ENCODE assay signal across 7 cellular contexts in genomic region chr2:96533292-96534073, GRCh38. TPM values are rescaled to one million over a fixed set of nuclear protein-coding genes. Genes with fewer than 3 reads are reported as not detected.
DNase-seq lines count a peak whose midpoint lies in the region; ATAC-seq lines count a peak whose summit lies in the region.

No MANE protein-coding gene starts in this region.

- no peaks in the 10 kb centered on the region for H3K27me3 Mint-ChIP-seq in activated T-helper 17 cell treated with anti-CD3 and anti-CD28 coated beads, Interleukin-2, amount 50 U/mL, for 72 hours

- no peak overlapping the region for H3K4me3 ChIP-seq in right cardiac atrium (ENCODE audit: low read length)
- H3K4me3 ChIP-seq in subcutaneous abdominal adipose tissue (ENCODE audit: low read depth in 1 of 5, low read length in 5 of 5), result peak overlapping the region in 2 of 5 donors; percentile 25 to 28

- H3K36me3 ChIP-seq in subcutaneous abdominal adipose tissue (ENCODE audit: control insufficient read depth in 5 of 5, insufficient read depth in 5 of 5, low read length in 5 of 5), result no peaks in the 10 kb centered on the region

- WGBS in right cardiac atrium, result 11% methylated on average over 8 of the region's 8 CpGs

- no peak overlapping the region for H3K27ac Mint-ChIP-seq in activated T-helper 17 cell treated with anti-CD3 and anti-CD28 coated beads, Interleukin-2, amount 50 U/mL, for 72 hours

- peaks cover 16% of the 10 kb centered on the region for H3K36me3 Mint-ChIP-seq in activated T-helper 17 cell treated with anti-CD3 and anti-CD28 coated beads, Interleukin-2, amount 50 U/mL, for 72 hours (ENCODE audit: low read depth)

- DNase-seq in HuH-7 (ENCODE audit: low spot score) (peak; percentile 48), right cardiac atrium (peak; percentile 91 to 94 (median 91)), NCI-H524 treated with DMSO at 0.1 percent for 48 hours (lab: John Stamatoyannopoulos, UW) (no peak), NCI-H82 treated with DMSO at 0.1 percent for 48 hours (lab: John Stamatoyannopoulos, UW; ENCODE audit: unreplicated experiment) (no peak)
- no peak for DNase-seq in effector CD8-positive, alpha-beta T cell (lab: John Stamatoyannopoulos, UW)

- H3K27me3 ChIP-seq in right cardiac atrium (ENCODE audit: control insufficient read depth, insufficient read depth) (no peaks in the 10 kb centered on the region), subcutaneous abdominal adipose tissue (ENCODE audit: control insufficient read depth in 5 of 5, insufficient read depth in 4 of 5, low read length in 5 of 5) (peaks cover 0 to 6% (median 0%) of the 10 kb centered on the region in 5 donors)

- H3K27ac ChIP-seq in right cardiac atrium (ENCODE audit: low read length), result peak overlapping the region; percentile 96
- peak overlapping the region; percentile 82 for H3K27ac ChIP-seq in subcutaneous abdominal adipose tissue (ENCODE audit: low read depth, low read length)

- H3K4me1 ChIP-seq in right cardiac atrium (ENCODE audit: control insufficient read depth, insufficient read depth, low read length) (peaks cover 25% of the 10 kb centered on the region), subcutaneous abdominal adipose tissue (ENCODE audit: control insufficient read depth in 5 of 5, insufficient read depth in 5 of 5, low read length in 5 of 5) (peaks cover 27 to 76% (median 68%) of the 10 kb centered on the region in 5 donors)

- H3K4me3 Mint-ChIP-seq in activated T-helper 17 cell treated with anti-CD3 and anti-CD28 coated beads, Interleukin-2, amount 50 U/mL, for 72 hours, result peak overlapping the region; percentile 85

- no peak for ATAC-seq in activated T-helper 17 cell treated with anti-CD3 and anti-CD28 coated beads, Interleukin-2, amount 50 U/mL, for 72 hours (replicated peaks)
- ATAC-seq in right cardiac atrium, result peak; percentile 37 to 44

- H3K9me3 Mint-ChIP-seq in activated T-helper 17 cell treated with anti-CD3 and anti-CD28 coated beads, Interleukin-2, amount 50 U/mL, for 72 hours, result no peaks in the 10 kb centered on the region

- H3K9ac ChIP-seq in subcutaneous abdominal adipose tissue (ENCODE audit: low read length in 5 of 5), result peak overlapping the region in 4 of 5 donors; percentile 25 to 66 (median 40)

- H3K4me1 Mint-ChIP-seq in activated T-helper 17 cell treated with anti-CD3 and anti-CD28 coated beads, Interleukin-2, amount 50 U/mL, for 72 hours, result peaks cover 50% of the 10 kb centered on the region

- intact Hi-C loops in right cardiac atrium (cut with DNase I), result no loop called here

- H3K9me3 ChIP-seq in right cardiac atrium (ENCODE audit: control insufficient read depth, low read length) (no peaks in the 10 kb centered on the region), subcutaneous abdominal adipose tissue (ENCODE audit: control insufficient read depth in 5 of 5, low read length in 5 of 5) (no peaks in the 10 kb centered on the region)

RNA-seq across cellular contexts. Expression of gene ARID5A, which starts 3.1 kb away (rescaled TPM):
- 100 to 1,000 TPM; 181 to 252 TPM for total RNA-seq in activated T-helper 17 cell treated with anti-CD3 and anti-CD28 coated beads, Interleukin-2, amount 50 U/mL, for 72 hours
- total RNA-seq in right cardiac atrium, result 10 to 100 TPM; 13.0 to 28.0 (median 19.3) TPM
- 31.8 TPM for polyA plus RNA-seq in right cardiac atrium

RNA-seq across cellular contexts. Expression of gene NEURL3, which starts 28.3 kb away (rescaled TPM):
- 1 to 10 TPM in 1 of 2 donors, under 1 TPM in 1; 0.91 to 3.4 TPM for total RNA-seq in activated T-helper 17 cell treated with anti-CD3 and anti-CD28 coated beads, Interleukin-2, amount 50 U/mL, for 72 hours
- under 1 TPM in 2 of 4 donors, not detected in 2; 0.15 to 0.20 TPM for total RNA-seq in right cardiac atrium
- 0.07 TPM for polyA plus RNA-seq in right cardiac atrium

Comparison
In these comparisons a context has a peak if more than half of its experiments do, and no peak if none do; other contexts are left out.
1. DNase-seq: peak in HuH-7 (single experiment) and right cardiac atrium (3 of 3); none in NCI-H524 treated with DMSO at 0.1 percent for 48 hours (single experiment), effector CD8-positive, alpha-beta T cell (single experiment) and NCI-H82 treated with DMSO at 0.1 percent for 48 hours (single experiment).
2. RNA of gene ARID5A, which starts 3.1 kb away (total RNA-seq): 181 to 252 TPM in activated T-helper 17 cell treated with anti-CD3 and anti-CD28 coated beads, Interleukin-2, amount 50 U/mL, for 72 hours; 13.0 to 28.0 TPM in right cardiac atrium; every median in the first group is over 4 times any median in the second.